In genomic region chr19:18510216-18510615, GRCh38 we compare ENCODE assay signal across 2 cellular contexts.
TF ChIP-seq lines count a peak whose summit lies in the region.

No MANE protein-coding gene starts in this region.

TF ChIP-seq in H1, 55 proteins besides CTCF, POLR2A, EP300 and RAD21:
- TF ChIP-seq JUND (IDR thresholded peaks at IDR 0.05; ENCODE audit: low read length) (no peak), HDAC2 (IDR thresholded peaks at IDR 0.05; ENCODE audit: borderline replicate concordance in 1 of 2, low read depth in 2 of 2, low read length in 2 of 2) (no peak), NRF1 (IDR thresholded peaks at IDR 0.05; ENCODE audit: low read depth, low read length) (no peak), CTBP2 (IDR thresholded peaks at IDR 0.05; ENCODE audit: borderline replicate concordance, insufficient read depth, insufficient read length, low read length) (no peak), TBP (IDR thresholded peaks at IDR 0.05; ENCODE audit: low read depth, low read length) (no peak), SRF (IDR thresholded peaks at IDR 0.05; ENCODE audit: low read depth, low read length) (no peak), HDAC6 (IDR thresholded peaks at IDR 0.05; ENCODE audit: low read depth, low read length) (no peak), POU5F1 (IDR thresholded peaks at IDR 0.05; ENCODE audit: low read depth, low read length) (no peak), SUZ12 (IDR thresholded peaks at IDR 0.05; ENCODE audit: low read length) (no peak), CHD7 (IDR thresholded peaks at IDR 0.05; ENCODE audit: insufficient replicate concordance, low read length) (no peak), NANOG (IDR thresholded peaks at IDR 0.05; ENCODE audit: insufficient read depth, low read depth, low read length, poor library complexity, severe bottlenecking) (no peak), BRCA1 (IDR thresholded peaks at IDR 0.05; ENCODE audit: low read depth, low read length) (no peak), RXRA (IDR thresholded peaks at IDR 0.05; ENCODE audit: insufficient read depth, low read depth, low read length) (no peak), POLR2AphosphoS5 (IDR thresholded peaks at IDR 0.05; ENCODE audit: low read depth, low read length) (no peak), ASH2L (IDR thresholded peaks at IDR 0.05; ENCODE audit: low read length) (no peak), EZH2 (IDR thresholded peaks at IDR 0.05; ENCODE audit: low read depth, low read length, severe bottlenecking) (no peak), RFX5 (IDR thresholded peaks at IDR 0.05; ENCODE audit: borderline replicate concordance, low read depth, low read length) (no peak), SIN3A (conservative IDR thresholded peaks at IDR 0.05 in 1 of 2, IDR thresholded peaks at IDR 0.05 in 1 of 2; ENCODE audit: low read depth in 1 of 2, low read length in 2 of 2) (no peak), GTF2F1 (IDR thresholded peaks at IDR 0.05; ENCODE audit: borderline replicate concordance, low read depth, low read length) (no peak)
TF ChIP-seq in H1: peak in this region for 0.

TF ChIP-seq in HepG2, 621 proteins besides CTCF, POLR2A, EP300 and RAD21:
- TF ChIP-seq LCORL (IDR thresholded peaks at IDR 0.05) (no peak), LCORL (CRISPR knock-in tag; IDR thresholded peaks at IDR 0.05) (no peak), ZNF576 (CRISPR knock-in tag; IDR thresholded peaks at IDR 0.05) (no peak), ZNF10 (CRISPR knock-in tag; IDR thresholded peaks at IDR 0.05; ENCODE audit: borderline replicate concordance, low read depth) (no peak), ZFAT (CRISPR knock-in tag; conservative IDR thresholded peaks at IDR 0.05) (no peak), PBX2 (CRISPR knock-in tag; IDR thresholded peaks at IDR 0.05) (no peak), ZBTB26 (CRISPR knock-in tag; IDR thresholded peaks at IDR 0.05; ENCODE audit: borderline replicate concordance) (no peak), RARA (CRISPR knock-in tag; IDR thresholded peaks at IDR 0.05) (no peak), KDM2A (CRISPR knock-in tag; IDR thresholded peaks at IDR 0.05; ENCODE audit: borderline replicate concordance, low read depth) (no peak), PAF1 (CRISPR knock-in tag; IDR thresholded peaks at IDR 0.05) (no peak), POLR2AphosphoS5 (IDR thresholded peaks at IDR 0.05; ENCODE audit: low read depth, low read length) (no peak), CREM (IDR thresholded peaks at IDR 0.05) (no peak), CREM (CRISPR knock-in tag; IDR thresholded peaks at IDR 0.05) (no peak), ZSCAN12 (CRISPR knock-in tag; IDR thresholded peaks at IDR 0.05) (no peak), ARID2 (CRISPR knock-in tag; IDR thresholded peaks at IDR 0.05; ENCODE audit: borderline replicate concordance) (no peak), KDM5B (CRISPR knock-in tag; IDR thresholded peaks at IDR 0.05; ENCODE audit: borderline replicate concordance) (no peak), MLXIP (CRISPR knock-in tag; IDR thresholded peaks at IDR 0.05; ENCODE audit: borderline replicate concordance) (no peak), ASH2L (IDR thresholded peaks at IDR 0.05; ENCODE audit: insufficient read length, low read depth, low read length) (no peak), CAMTA2 (CRISPR knock-in tag; IDR thresholded peaks at IDR 0.05; ENCODE audit: borderline replicate concordance) (no peak), SUZ12 (IDR thresholded peaks at IDR 0.05; ENCODE audit: low read depth, low read length) (no peak)
